ENCODE assay signal across 1 cellular context in the genomic region with DNA sequence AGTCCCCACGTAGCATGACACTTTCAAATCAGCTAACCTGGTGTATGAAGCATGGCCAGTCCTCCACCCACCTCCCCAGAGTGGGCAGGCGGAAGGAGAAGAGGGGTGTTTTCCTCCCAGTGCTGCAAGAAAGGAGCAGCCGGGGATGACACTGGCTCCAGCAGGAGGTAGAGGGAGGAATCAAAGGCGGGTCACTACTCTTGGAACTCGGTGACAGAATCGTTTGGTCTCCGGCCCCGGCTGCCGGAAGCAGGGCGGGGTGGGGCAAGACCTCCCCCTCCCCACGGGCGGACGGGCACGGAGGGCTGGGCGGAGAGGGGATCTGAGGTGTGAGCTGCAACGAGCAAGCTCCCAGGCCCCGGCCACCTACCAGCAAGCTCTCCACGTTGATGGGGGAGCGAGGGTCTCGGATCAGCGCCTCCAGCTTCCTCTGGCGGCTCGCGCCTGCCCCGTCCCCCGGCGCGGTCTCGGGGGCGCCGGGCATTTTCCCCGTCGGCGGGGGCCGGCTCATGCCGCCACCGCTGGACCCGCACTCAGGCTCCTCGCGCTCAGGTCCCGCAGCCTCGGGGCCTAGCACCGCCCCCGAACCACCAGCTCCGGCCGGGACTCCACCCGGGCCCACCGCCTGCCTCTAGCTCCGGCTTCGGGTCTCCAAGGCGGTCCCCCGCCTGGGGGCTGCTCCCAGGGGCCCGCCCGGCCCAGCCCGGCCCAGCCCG.
TF ChIP-seq lines count a peak whose summit lies in the region.

No MANE protein-coding gene starts in this region.

TF ChIP-seq in GM12878, 131 proteins besides CTCF, POLR2A, EP300 and RAD21 (continued from another document):
- TF ChIP-seq, protein P1, sequence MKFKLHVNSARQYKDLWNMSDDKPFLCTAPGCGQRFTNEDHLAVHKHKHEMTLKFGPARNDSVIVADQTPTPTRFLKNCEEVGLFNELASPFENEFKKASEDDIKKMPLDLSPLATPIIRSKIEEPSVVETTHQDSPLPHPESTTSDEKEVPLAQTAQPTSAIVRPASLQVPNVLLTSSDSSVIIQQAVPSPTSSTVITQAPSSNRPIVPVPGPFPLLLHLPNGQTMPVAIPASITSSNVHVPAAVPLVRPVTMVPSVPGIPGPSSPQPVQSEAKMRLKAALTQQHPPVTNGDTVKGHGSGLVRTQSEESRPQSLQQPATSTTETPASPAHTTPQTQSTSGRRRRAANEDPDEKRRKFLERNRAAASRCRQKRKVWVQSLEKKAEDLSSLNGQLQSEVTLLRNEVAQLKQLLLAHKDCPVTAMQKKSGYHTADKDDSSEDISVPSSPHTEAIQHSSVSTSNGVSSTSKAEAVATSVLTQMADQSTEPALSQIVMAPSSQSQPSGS (IDR thresholded peaks at IDR 0.05; ENCODE audit: low read length), result no peak
- 0 out of 2 replicates have a peak, but pooled peaks have one; percentile 69 for TF ChIP-seq GATAD2B (conservative IDR thresholded peaks at IDR 0.05; ENCODE audit: low read depth)
